Comparison of ENCODE assay signal across 2 cellular contexts in the genomic region with DNA sequence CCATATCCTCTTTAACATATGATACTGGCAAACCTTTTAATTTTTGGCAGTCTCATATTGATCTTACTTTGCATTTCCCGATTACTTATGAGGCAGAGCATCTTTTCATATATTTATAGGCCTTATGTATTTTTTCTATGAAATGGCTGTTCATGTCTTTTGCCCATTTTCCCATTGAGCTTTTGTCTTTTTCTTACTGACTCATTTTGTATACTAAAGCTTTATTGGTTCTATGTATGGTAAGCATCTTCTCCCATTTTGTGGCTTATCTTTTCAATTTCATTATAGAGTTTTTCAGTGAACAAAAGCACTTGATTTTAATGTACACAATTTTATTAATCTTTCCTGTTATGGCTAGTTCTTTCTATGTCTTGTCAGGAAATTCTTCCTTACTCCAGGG.
TF ChIP-seq lines count a peak whose summit lies in the region.

No MANE protein-coding gene starts in this region.

TF ChIP-seq in GM12878, 131 proteins besides CTCF, POLR2A, EP300 and RAD21:
- TF ChIP-seq, protein P1, sequence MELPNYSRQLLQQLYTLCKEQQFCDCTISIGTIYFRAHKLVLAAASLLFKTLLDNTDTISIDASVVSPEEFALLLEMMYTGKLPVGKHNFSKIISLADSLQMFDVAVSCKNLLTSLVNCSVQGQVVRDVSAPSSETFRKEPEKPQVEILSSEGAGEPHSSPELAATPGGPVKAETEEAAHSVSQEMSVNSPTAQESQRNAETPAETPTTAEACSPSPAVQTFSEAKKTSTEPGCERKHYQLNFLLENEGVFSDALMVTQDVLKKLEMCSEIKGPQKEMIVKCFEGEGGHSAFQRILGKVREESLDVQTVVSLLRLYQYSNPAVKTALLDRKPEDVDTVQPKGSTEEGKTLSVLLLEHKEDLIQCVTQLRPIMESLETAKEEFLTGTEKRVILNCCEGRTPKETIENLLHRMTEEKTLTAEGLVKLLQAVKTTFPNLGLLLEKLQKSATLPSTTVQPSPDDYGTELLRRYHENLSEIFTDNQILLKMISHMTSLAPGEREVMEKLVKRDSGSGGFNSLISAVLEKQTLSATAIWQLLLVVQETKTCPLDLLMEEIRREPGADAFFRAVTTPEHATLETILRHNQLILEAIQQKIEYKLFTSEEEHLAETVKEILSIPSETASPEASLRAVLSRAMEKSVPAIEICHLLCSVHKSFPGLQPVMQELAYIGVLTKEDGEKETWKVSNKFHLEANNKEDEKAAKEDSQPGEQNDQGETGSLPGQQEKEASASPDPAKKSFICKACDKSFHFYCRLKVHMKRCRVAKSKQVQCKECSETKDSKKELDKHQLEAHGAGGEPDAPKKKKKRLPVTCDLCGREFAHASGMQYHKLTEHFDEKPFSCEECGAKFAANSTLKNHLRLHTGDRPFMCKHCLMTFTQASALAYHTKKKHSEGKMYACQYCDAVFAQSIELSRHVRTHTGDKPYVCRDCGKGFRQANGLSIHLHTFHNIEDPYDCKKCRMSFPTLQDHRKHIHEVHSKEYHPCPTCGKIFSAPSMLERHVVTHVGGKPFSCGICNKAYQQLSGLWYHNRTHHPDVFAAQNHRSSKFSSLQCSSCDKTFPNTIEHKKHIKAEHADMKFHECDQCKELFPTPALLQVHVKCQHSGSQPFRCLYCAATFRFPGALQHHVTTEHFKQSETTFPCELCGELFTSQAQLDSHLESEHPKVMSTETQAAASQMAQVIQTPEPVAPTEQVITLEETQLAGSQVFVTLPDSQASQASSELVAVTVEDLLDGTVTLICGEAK (IDR thresholded peaks at IDR 0.05; ENCODE audit: borderline replicate concordance) = 0 out of 2 replicates have a peak, but pooled peaks have one; percentile 17
- no peak for TF ChIP-seq TCF12 (IDR thresholded peaks at IDR 0.05; ENCODE audit: low read depth, low read length)

TF ChIP-seq in K562, 482 proteins besides CTCF, POLR2A, EP300 and RAD21:
- TF ChIP-seq, protein P2, sequence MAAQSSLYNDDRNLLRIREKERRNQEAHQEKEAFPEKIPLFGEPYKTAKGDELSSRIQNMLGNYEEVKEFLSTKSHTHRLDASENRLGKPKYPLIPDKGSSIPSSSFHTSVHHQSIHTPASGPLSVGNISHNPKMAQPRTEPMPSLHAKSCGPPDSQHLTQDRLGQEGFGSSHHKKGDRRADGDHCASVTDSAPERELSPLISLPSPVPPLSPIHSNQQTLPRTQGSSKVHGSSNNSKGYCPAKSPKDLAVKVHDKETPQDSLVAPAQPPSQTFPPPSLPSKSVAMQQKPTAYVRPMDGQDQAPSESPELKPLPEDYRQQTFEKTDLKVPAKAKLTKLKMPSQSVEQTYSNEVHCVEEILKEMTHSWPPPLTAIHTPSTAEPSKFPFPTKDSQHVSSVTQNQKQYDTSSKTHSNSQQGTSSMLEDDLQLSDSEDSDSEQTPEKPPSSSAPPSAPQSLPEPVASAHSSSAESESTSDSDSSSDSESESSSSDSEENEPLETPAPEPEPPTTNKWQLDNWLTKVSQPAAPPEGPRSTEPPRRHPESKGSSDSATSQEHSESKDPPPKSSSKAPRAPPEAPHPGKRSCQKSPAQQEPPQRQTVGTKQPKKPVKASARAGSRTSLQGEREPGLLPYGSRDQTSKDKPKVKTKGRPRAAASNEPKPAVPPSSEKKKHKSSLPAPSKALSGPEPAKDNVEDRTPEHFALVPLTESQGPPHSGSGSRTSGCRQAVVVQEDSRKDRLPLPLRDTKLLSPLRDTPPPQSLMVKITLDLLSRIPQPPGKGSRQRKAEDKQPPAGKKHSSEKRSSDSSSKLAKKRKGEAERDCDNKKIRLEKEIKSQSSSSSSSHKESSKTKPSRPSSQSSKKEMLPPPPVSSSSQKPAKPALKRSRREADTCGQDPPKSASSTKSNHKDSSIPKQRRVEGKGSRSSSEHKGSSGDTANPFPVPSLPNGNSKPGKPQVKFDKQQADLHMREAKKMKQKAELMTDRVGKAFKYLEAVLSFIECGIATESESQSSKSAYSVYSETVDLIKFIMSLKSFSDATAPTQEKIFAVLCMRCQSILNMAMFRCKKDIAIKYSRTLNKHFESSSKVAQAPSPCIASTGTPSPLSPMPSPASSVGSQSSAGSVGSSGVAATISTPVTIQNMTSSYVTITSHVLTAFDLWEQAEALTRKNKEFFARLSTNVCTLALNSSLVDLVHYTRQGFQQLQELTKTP (IDR thresholded peaks at IDR 0.05; ENCODE audit: low read depth in 1 of 2, partially characterized antibody in 2 of 2) = peak in 1 of 2 experiments; percentile 85
- TF ChIP-seq, protein P3, sequence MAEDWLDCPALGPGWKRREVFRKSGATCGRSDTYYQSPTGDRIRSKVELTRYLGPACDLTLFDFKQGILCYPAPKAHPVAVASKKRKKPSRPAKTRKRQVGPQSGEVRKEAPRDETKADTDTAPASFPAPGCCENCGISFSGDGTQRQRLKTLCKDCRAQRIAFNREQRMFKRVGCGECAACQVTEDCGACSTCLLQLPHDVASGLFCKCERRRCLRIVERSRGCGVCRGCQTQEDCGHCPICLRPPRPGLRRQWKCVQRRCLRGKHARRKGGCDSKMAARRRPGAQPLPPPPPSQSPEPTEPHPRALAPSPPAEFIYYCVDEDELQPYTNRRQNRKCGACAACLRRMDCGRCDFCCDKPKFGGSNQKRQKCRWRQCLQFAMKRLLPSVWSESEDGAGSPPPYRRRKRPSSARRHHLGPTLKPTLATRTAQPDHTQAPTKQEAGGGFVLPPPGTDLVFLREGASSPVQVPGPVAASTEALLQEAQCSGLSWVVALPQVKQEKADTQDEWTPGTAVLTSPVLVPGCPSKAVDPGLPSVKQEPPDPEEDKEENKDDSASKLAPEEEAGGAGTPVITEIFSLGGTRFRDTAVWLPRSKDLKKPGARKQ (CRISPR knock-in tag; IDR thresholded peaks at IDR 0.05) = no peak
- TF ChIP-seq, protein P1 (IDR thresholded peaks at IDR 0.05) = peak; percentile 83
- TF ChIP-seq, protein P1 (CRISPR knock-in tag; IDR thresholded peaks at IDR 0.05) = 0 out of 2 replicates have a peak, but pooled peaks have one; percentile 65
- TF ChIP-seq ZNF140 (CRISPR knock-in tag; IDR thresholded peaks at IDR 0.05) (no peak), L3MBTL2 (IDR thresholded peaks at IDR 0.05) (no peak), GABPB1 (CRISPR knock-in tag; IDR thresholded peaks at IDR 0.05) (no peak), STAG1 (CRISPR knock-in tag; IDR thresholded peaks at IDR 0.05; ENCODE audit: borderline replicate concordance) (no peak)
- TF ChIP-seq, protein P4, sequence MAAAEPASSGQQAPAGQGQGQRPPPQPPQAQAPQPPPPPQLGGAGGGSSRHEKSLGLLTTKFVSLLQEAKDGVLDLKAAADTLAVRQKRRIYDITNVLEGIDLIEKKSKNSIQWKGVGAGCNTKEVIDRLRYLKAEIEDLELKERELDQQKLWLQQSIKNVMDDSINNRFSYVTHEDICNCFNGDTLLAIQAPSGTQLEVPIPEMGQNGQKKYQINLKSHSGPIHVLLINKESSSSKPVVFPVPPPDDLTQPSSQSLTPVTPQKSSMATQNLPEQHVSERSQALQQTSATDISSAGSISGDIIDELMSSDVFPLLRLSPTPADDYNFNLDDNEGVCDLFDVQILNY (CRISPR knock-in tag; IDR thresholded peaks at IDR 0.05) = no peak
TF ChIP-seq in K562: peak in this region for 2.
